Comparison of ENCODE assay signal across 10 cellular contexts in genomic region chr18:79952996-79953559, GRCh38. TPM values are rescaled to one million over a fixed set of nuclear protein-coding genes. Genes with fewer than 3 reads are reported as not detected.
DNase-seq lines count a peak whose midpoint lies in the region; ATAC-seq, FAIRE-seq and TF ChIP-seq lines count a peak whose summit lies in the region.
"Had no signal": no experiment of that assay in that cellular context is flagged by ENCODE, and none has a peak within 500 bp of the region (broad histone marks: within the 10 kb centered on the region; RNA-seq: fewer than 3 reads in every experiment).

No MANE protein-coding gene starts in this region.

- intact Hi-C loops in activated naive CD4-positive, alpha-beta T cell treated with anti-CD3 and anti-CD28 coated beads for 36 hours (cut with micrococcal nuclease), result loop anchor here (5.0 kb wide), 2 partner anchors 431 to 556 kb away; partner anchors contain the start of gene NFATC1

- CTCF ChIA-PET in activated naive CD4-positive, alpha-beta T cell treated with anti-CD3 and anti-CD28 coated beads for 36 hours (lab: Charles Lee), result interaction anchor here (1.4 kb wide), 1 partner anchor 24 kb away, joined by 4 read pairs; no protein-coding TSS in a partner anchor

- H3K4me1 ChIP-seq in CD4-positive, CD25-positive, alpha-beta regulatory T cell (ENCODE audit: control insufficient read depth, insufficient read depth, low read length, poor library complexity, severe bottlenecking), result peaks cover 28% of the 10 kb centered on the region
- H3K4me1 ChIP-seq in ES-I3 (ENCODE audit: insufficient read depth, low read length), result peaks cover 3% of the 10 kb centered on the region; the same call in 1 of the 2 replicates

- FAIRE-seq in RCC 7860 (lab: Jason Lieb, UNC), result no peak

- peaks cover 9% of the 10 kb centered on the region for H3K27me3 Mint-ChIP-seq in CD4-positive, CD25-positive, alpha-beta regulatory T cell
- H3K27me3 Mint-ChIP-seq in nephron (ENCODE audit: low read depth), result peaks cover 11% of the 10 kb centered on the region
- no peaks in the 10 kb centered on the region for H3K27me3 Mint-ChIP-seq in activated naive CD4-positive, alpha-beta T cell treated with anti-CD3 and anti-CD28 coated beads for 36 hours (ENCODE audit: low read depth)

- H3K27me3 ChIP-seq in CD4-positive, CD25-positive, alpha-beta regulatory T cell (ENCODE audit: control insufficient read depth, insufficient read depth, low read length), result no peaks in the 10 kb centered on the region

- DNase-seq in CD4-positive, CD25-positive, alpha-beta regulatory T cell, result no peak
- DNase-seq in coronary artery (ENCODE audit: low spot score) (peak; percentile 72), RCC 7860 (ENCODE audit: low spot score) (no peak), NCI-H226 (no peak)
- DNase-seq in activated CD4-positive, CD25-positive, alpha-beta regulatory T cell (lab: John Stamatoyannopoulos, UW), result no peak
- DNase-seq in activated naive CD4-positive, alpha-beta T cell treated with anti-CD3 and anti-CD28 coated beads for 36 hours, result no peak
- DNase-seq: Kasumi-1, NCI-H526 treated with DMSO at 0.1 percent for 48 hours had no signal

- H3K27ac ChIP-seq in CD4-positive, CD25-positive, alpha-beta regulatory T cell (ENCODE audit: insufficient read depth, low read length, poor library complexity, severe bottlenecking), result no peak overlapping the region
- H3K27ac ChIP-seq in coronary artery, result no peak overlapping the region

- H3K9me3 ChIP-seq in CD4-positive, CD25-positive, alpha-beta regulatory T cell (ENCODE audit: control insufficient read depth in 2 of 2, low read length in 2 of 2), result no peaks in the 10 kb centered on the region
- no peaks in the 10 kb centered on the region for H3K9me3 ChIP-seq in ES-I3 (ENCODE audit: control insufficient read depth, insufficient read depth, low read length)

- H3K36me3 Mint-ChIP-seq in CD4-positive, CD25-positive, alpha-beta regulatory T cell, result peaks cover 3% of the 10 kb centered on the region
- peaks cover 8% of the 10 kb centered on the region for H3K36me3 Mint-ChIP-seq in nephron (ENCODE audit: low read depth)
- peaks cover 8% of the 10 kb centered on the region for H3K36me3 Mint-ChIP-seq in activated naive CD4-positive, alpha-beta T cell treated with anti-CD3 and anti-CD28 coated beads for 36 hours (ENCODE audit: low read depth)

- H3K9me3 Mint-ChIP-seq in CD4-positive, CD25-positive, alpha-beta regulatory T cell, result no peaks in the 10 kb centered on the region
- H3K9me3 Mint-ChIP-seq in nephron, result no peaks in the 10 kb centered on the region
- no peaks in the 10 kb centered on the region for H3K9me3 Mint-ChIP-seq in activated naive CD4-positive, alpha-beta T cell treated with anti-CD3 and anti-CD28 coated beads for 36 hours

- ATAC-seq in CD4-positive, CD25-positive, alpha-beta regulatory T cell (ENCODE audit: low read depth in 2 of 2), result no peak

- H3K4me3 Mint-ChIP-seq in CD4-positive, CD25-positive, alpha-beta regulatory T cell, result peak overlapping the region; percentile 48 to 88 (median 74)
- H3K4me3 Mint-ChIP-seq in nephron, result peak overlapping the region; percentile 77 to 86 (median 81)
- no peak overlapping the region for H3K4me3 Mint-ChIP-seq in activated naive CD4-positive, alpha-beta T cell treated with anti-CD3 and anti-CD28 coated beads for 36 hours

- TF ChIP-seq CTCF in coronary artery (IDR thresholded peaks at IDR 0.05) (no peak), nephron (IDR thresholded peaks at IDR 0.05; ENCODE audit: unreplicated experiment in 3 of 3) (no peak)

- H3K9ac ChIP-seq in ES-I3 (ENCODE audit: low read depth, low read length), result peak overlapping the region; percentile 40; the same call in 1 of the 2 replicates

- H3K36me3 ChIP-seq in CD4-positive, CD25-positive, alpha-beta regulatory T cell (ENCODE audit: control insufficient read depth, insufficient read depth, low read length), result no peaks in the 10 kb centered on the region
- H3K36me3 ChIP-seq in ES-I3 (ENCODE audit: insufficient read depth, low read length), result no peaks in the 10 kb centered on the region

- H3K4me3 ChIP-seq in CD4-positive, CD25-positive, alpha-beta regulatory T cell (ENCODE audit: low read depth, low read length), result no peak overlapping the region
- no peak overlapping the region for H3K4me3 ChIP-seq in coronary artery

- H3K4me1 Mint-ChIP-seq in CD4-positive, CD25-positive, alpha-beta regulatory T cell, result peaks cover 3 to 25% (median 9%) of the 10 kb centered on the region in 4 donors
- H3K4me1 Mint-ChIP-seq in nephron, result peaks cover 33% of the 10 kb centered on the region
- peaks cover 25% of the 10 kb centered on the region for H3K4me1 Mint-ChIP-seq in activated naive CD4-positive, alpha-beta T cell treated with anti-CD3 and anti-CD28 coated beads for 36 hours (ENCODE audit: low read depth)

- H3K27ac Mint-ChIP-seq in CD4-positive, CD25-positive, alpha-beta regulatory T cell, result no peak overlapping the region
- H3K27ac Mint-ChIP-seq in nephron, result no peak overlapping the region
- no peak overlapping the region for H3K27ac Mint-ChIP-seq in activated naive CD4-positive, alpha-beta T cell treated with anti-CD3 and anti-CD28 coated beads for 36 hours

RNA-seq across cellular contexts. Expression of gene SLC66A2, which starts 1.6 kb away (rescaled TPM):
- total RNA-seq in CD4-positive, CD25-positive, alpha-beta regulatory T cell, result 49.6 TPM
- 10 to 100 TPM; 11.7 to 18.3 (median 14.2) TPM for polyA plus RNA-seq in CD4-positive, CD25-positive, alpha-beta regulatory T cell
- total RNA-seq in activated naive CD4-positive, alpha-beta T cell treated with anti-CD3 and anti-CD28 coated beads for 36 hours, result 10 to 100 TPM; 26.0 to 26.8 TPM

RNA-seq across cellular contexts. Expression of gene HSBP1L1, which starts 11.4 kb away (rescaled TPM):
- 10.5 TPM for total RNA-seq in CD4-positive, CD25-positive, alpha-beta regulatory T cell
- polyA plus RNA-seq in CD4-positive, CD25-positive, alpha-beta regulatory T cell, result 10 to 100 TPM in 2 of 4 donors, 1 to 10 TPM in 2; 5.2 to 27.6 (median 13.5) TPM
- total RNA-seq in activated naive CD4-positive, alpha-beta T cell treated with anti-CD3 and anti-CD28 coated beads for 36 hours, result 10 to 100 TPM; 14.2 to 14.8 TPM

RNA-seq across cellular contexts. Expression of gene TXNL4A, which starts 35.3 kb away (rescaled TPM):
- total RNA-seq in CD4-positive, CD25-positive, alpha-beta regulatory T cell, result 70.5 TPM
- polyA plus RNA-seq in CD4-positive, CD25-positive, alpha-beta regulatory T cell, result 100 to 1,000 TPM; 211 to 216 (median 214) TPM
- 100 to 1,000 TPM; 185 to 186 TPM for total RNA-seq in activated naive CD4-positive, alpha-beta T cell treated with anti-CD3 and anti-CD28 coated beads for 36 hours
